In genomic region chr19:33740811-33741396, GRCh38 we compare ENCODE assay signal across 9 cellular contexts. TPM values are rescaled to one million over a fixed set of nuclear protein-coding genes. Genes with fewer than 3 reads are reported as not detected.
DNase-seq lines count a peak whose midpoint lies in the region; ATAC-seq and TF ChIP-seq lines count a peak whose summit lies in the region.
"Had no signal": no experiment of that assay in that cellular context is flagged by ENCODE, and none has a peak within 500 bp of the region (broad histone marks: within the 10 kb centered on the region; RNA-seq: fewer than 3 reads in every experiment).

No MANE protein-coding gene starts in this region.

- H3K4me3 Mint-ChIP-seq in Calu3 (ENCODE audit: low read depth, unreplicated experiment): no peak overlapping the region
- no peak overlapping the region for H3K4me3 Mint-ChIP-seq in activated naive CD4-positive, alpha-beta T cell treated with anti-CD3 and anti-CD28 coated beads, Interleukin-2, amount 10 ng/mL, durations not matched to agents 7 days and 5 days

- 23% methylated on average over 9 of the region's 9 CpGs for WGBS in sigmoid colon, 2 donors
- 21% methylated on average over 9 of the region's 9 CpGs for WGBS in right cardiac atrium

- ATAC-seq in right cardiac atrium: no peak

- no peak for TF ChIP-seq POLR2A in sigmoid colon (IDR thresholded peaks at IDR 0.05)

- DNase-seq in Calu3: peak; percentile 53
- DNase-seq in HuH-7 (ENCODE audit: low spot score): peak; percentile 80
- DNase-seq in activated naive CD4-positive, alpha-beta T cell treated with anti-CD3 and anti-CD28 coated beads, Interleukin-2, amount 10 ng/mL, durations not matched to agents 7 days and 5 days: peak; percentile 61
- DNase-seq in kidney tubule cell (ENCODE audit: low spot score): peak; percentile 27
- no peak for DNase-seq in putamen (ENCODE audit: low spot score)
- no peak for DNase-seq in sigmoid colon
- DNase-seq in right cardiac atrium: no peak
- no peak for DNase-seq in NCI-H446 (lab: John Stamatoyannopoulos, UW)

- H3K4me3 ChIP-seq in sigmoid colon: no peak overlapping the region
- H3K4me3 ChIP-seq in right cardiac atrium (ENCODE audit: low read length): no peak overlapping the region
- H3K4me3 ChIP-seq: pancreas had no signal

- H3K36me3 ChIP-seq in sigmoid colon: no peaks in the 10 kb centered on the region
- H3K36me3 ChIP-seq: pancreas had no signal

- H3K36me3 Mint-ChIP-seq in Calu3 (ENCODE audit: insufficient read depth, unreplicated experiment): no peaks in the 10 kb centered on the region
- no peaks in the 10 kb centered on the region for H3K36me3 Mint-ChIP-seq in activated naive CD4-positive, alpha-beta T cell treated with anti-CD3 and anti-CD28 coated beads, Interleukin-2, amount 10 ng/mL, durations not matched to agents 7 days and 5 days

- H3K9me3 ChIP-seq in sigmoid colon (no peaks in the 10 kb centered on the region), right cardiac atrium (ENCODE audit: control insufficient read depth, low read length) (no peaks in the 10 kb centered on the region)
- H3K9me3 ChIP-seq: pancreas had no signal

- peaks cover 99% of the 10 kb centered on the region for H3K27me3 Mint-ChIP-seq in Calu3 (ENCODE audit: unreplicated experiment)
- H3K27me3 Mint-ChIP-seq in activated naive CD4-positive, alpha-beta T cell treated with anti-CD3 and anti-CD28 coated beads, Interleukin-2, amount 10 ng/mL, durations not matched to agents 7 days and 5 days: no peaks in the 10 kb centered on the region

- no peak overlapping the region for H3K27ac ChIP-seq in sigmoid colon
- H3K27ac ChIP-seq in right cardiac atrium (ENCODE audit: low read length): no peak overlapping the region
- H3K27ac ChIP-seq: pancreas had no signal

- H3K27ac Mint-ChIP-seq in Calu3 (ENCODE audit: unreplicated experiment): no peak overlapping the region
- no peak overlapping the region for H3K27ac Mint-ChIP-seq in activated naive CD4-positive, alpha-beta T cell treated with anti-CD3 and anti-CD28 coated beads, Interleukin-2, amount 10 ng/mL, durations not matched to agents 7 days and 5 days

- CTCF ChIA-PET in Calu3 (lab: Charles Lee): interaction anchor here (1.3 kb wide), 1 partner anchor 310 kb away, joined by 3 read pairs; no protein-coding TSS in a partner anchor
- CTCF ChIA-PET in activated naive CD4-positive, alpha-beta T cell treated with anti-CD3 and anti-CD28 coated beads, Interleukin-2, amount 10 ng/mL, durations not matched to agents 7 days and 5 days (lab: Charles Lee): no interaction called here

- H3K27me3 ChIP-seq in sigmoid colon (peaks cover 0 to 12% (median 0%) of the 10 kb centered on the region in 3 donors), right cardiac atrium (ENCODE audit: control insufficient read depth, insufficient read depth) (no peaks in the 10 kb centered on the region)
- H3K27me3 ChIP-seq: pancreas had no signal

- intact Hi-C loops in Calu3 (cut with micrococcal nuclease; ENCODE audit: unreplicated experiment): no loop called here
- intact Hi-C loops in sigmoid colon (cut with DNase I): no loop called here
- intact Hi-C loops in right cardiac atrium (cut with DNase I): no loop called here

- H3K4me1 Mint-ChIP-seq in Calu3 (ENCODE audit: low read depth, unreplicated experiment): no peaks in the 10 kb centered on the region
- no peaks in the 10 kb centered on the region for H3K4me1 Mint-ChIP-seq in activated naive CD4-positive, alpha-beta T cell treated with anti-CD3 and anti-CD28 coated beads, Interleukin-2, amount 10 ng/mL, durations not matched to agents 7 days and 5 days

- H3K4me1 ChIP-seq in sigmoid colon (no peaks in the 10 kb centered on the region), right cardiac atrium (ENCODE audit: control insufficient read depth, insufficient read depth, low read length) (no peaks in the 10 kb centered on the region)
- H3K4me1 ChIP-seq: pancreas had no signal

- TF ChIP-seq CTCF in Calu3 (IDR thresholded peaks at IDR 0.05; ENCODE audit: unreplicated experiment) (no peak), sigmoid colon (IDR thresholded peaks at IDR 0.05) (no peak)

- BruUV-seq in Calu3 (replicated peaks; lab: Mats Ljungman, UMichigan): no TSS peak

- no peaks in the 10 kb centered on the region for H3K9me3 Mint-ChIP-seq in Calu3 (ENCODE audit: low read depth, unreplicated experiment)
- H3K9me3 Mint-ChIP-seq in activated naive CD4-positive, alpha-beta T cell treated with anti-CD3 and anti-CD28 coated beads, Interleukin-2, amount 10 ng/mL, durations not matched to agents 7 days and 5 days: no peaks in the 10 kb centered on the region

- no peak for TF ChIP-seq EP300 in sigmoid colon (IDR thresholded peaks at IDR 0.05)

RNA-seq across cellular contexts. Expression of gene KCTD15, which starts 55.8 kb away (rescaled TPM):
- total RNA-seq in Calu3 (2022) (12.5 and 18.6 TPM in 2 replicates), sigmoid colon (100 to 1,000 TPM in 1 of 4 donors, 10 to 100 TPM in 3; 52.8 to 132 (median 75.8) TPM), right cardiac atrium (10 to 100 TPM; 10.6 to 14.6 (median 12.7) TPM)
- polyA plus RNA-seq in sigmoid colon (10 to 100 TPM in 1 of 3 donors, 1 to 10 TPM in 2; 3.0 to 13.9 (median 4.2) TPM), right cardiac atrium (10.3 TPM)

Comparison
In these comparisons a context has a peak if more than half of its experiments do, and no peak if none do; other contexts are left out.
1. DNase-seq: peak in Calu3 (single experiment), HuH-7 (single experiment), activated naive CD4-positive, alpha-beta T cell treated with anti-CD3 and anti-CD28 coated beads, Interleukin-2, amount 10 ng/mL, durations not matched to agents 7 days and 5 days (single experiment) and kidney tubule cell (single experiment); none in putamen (single experiment), sigmoid colon (single experiment), right cardiac atrium (0 of 3) and NCI-H446 (0 of 2).